Comparison of ENCODE assay signal across 1 cellular context in genomic region chr2:64838817-64839216, GRCh38.
TF ChIP-seq lines count a peak whose summit lies in the region.

No MANE protein-coding gene starts in this region.

TF ChIP-seq in A549, 52 proteins besides CTCF, POLR2A, EP300 and RAD21 (continued from another document):
- TF ChIP-seq PBX3 (IDR thresholded peaks at IDR 0.05), result 0 out of 2 replicates have a peak, but pooled peaks have one; percentile 44
- TF ChIP-seq E2F6 (IDR thresholded peaks at IDR 0.05; ENCODE audit: borderline replicate concordance, low read depth), result no peak
- peak; percentile 47; the same call in 1 of the 2 replicates for TF ChIP-seq MAX (IDR thresholded peaks at IDR 0.05)
- TF ChIP-seq NR3C1 (IDR thresholded peaks at IDR 0.05), result no peak
- peak; percentile 47 for TF ChIP-seq USF2 (IDR thresholded peaks at IDR 0.05)
- peak; percentile 61 for TF ChIP-seq JUNB (IDR thresholded peaks at IDR 0.05)
- no peak for TF ChIP-seq MYC (IDR thresholded peaks at IDR 0.05; ENCODE audit: borderline replicate concordance, low read length)
